Comparison of ENCODE assay signal across 8 cellular contexts in the genomic region with DNA sequence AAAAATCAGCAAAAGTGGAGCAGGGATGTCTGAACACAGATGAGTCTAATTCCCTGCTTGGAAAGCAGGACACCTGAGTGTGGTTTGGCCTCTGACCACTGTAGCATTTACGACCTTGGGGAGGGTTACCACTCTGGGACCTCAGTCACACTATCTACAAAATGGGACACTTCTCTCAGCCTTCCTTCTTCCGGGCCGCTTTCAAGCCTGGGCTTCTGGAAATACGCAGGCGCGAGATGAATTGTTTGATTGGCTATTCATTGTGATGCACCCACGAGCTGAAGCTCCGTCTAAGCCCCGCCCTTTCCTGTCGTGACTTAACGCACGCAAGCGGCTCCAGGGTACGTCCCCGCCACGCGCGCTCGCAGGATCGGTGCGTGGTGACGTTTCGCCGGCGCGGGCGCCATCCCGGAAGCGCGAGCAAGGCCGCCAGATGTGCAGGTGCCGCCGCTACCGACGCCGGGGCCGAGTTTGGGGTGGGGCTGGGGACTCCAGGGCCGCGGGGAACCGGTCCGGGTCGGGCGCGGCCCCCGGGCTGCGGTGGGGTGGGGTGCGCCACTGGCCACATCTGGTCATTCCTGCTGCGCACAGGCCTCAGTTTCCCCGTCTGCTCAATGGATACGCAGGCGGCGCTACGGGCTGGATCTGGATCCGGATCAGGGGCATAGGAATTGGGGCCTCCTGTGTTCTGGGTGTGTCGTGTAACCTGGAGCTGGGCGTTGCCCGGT. TPM values are rescaled to one million over a fixed set of nuclear protein-coding genes. Genes with fewer than 3 reads are reported as not detected.
DNase-seq lines count a peak whose midpoint lies in the region; ATAC-seq and TF ChIP-seq lines count a peak whose summit lies in the region.

A gene with protein sequence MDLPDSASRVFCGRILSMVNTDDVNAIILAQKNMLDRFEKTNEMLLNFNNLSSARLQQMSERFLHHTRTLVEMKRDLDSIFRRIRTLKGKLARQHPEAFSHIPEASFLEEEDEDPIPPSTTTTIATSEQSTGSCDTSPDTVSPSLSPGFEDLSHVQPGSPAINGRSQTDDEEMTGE (plus strand): TSS at position 397 of the 728 bp plus-strand sequence. CDS start 4,187 bp downstream, outside the sequence.

- peak within 1 kb of the TSS; percentile 98 for H3K9ac ChIP-seq in muscle layer of colon (ENCODE audit: low read length)

- H3K27me3 ChIP-seq in Panc1 (ENCODE audit: control insufficient read depth, insufficient read depth, low read length): no peaks in the 10 kb centered on the region
- no peaks in the 10 kb centered on the region for H3K27me3 ChIP-seq in muscle layer of colon (ENCODE audit: control insufficient read depth in 1 of 2, insufficient read depth in 2 of 2, low read length in 2 of 2)

- CTCF ChIA-PET in Panc1 (lab: Charles Lee): no interaction called here

- H3K9me3 ChIP-seq in Panc1 (ENCODE audit: control insufficient read depth, insufficient read depth, low read depth, low read length) (no peaks in the 10 kb centered on the region), muscle layer of colon (ENCODE audit: low read length) (no peaks in the 10 kb centered on the region)

- peak; percentile 68 for ATAC-seq in GM21717 (IDR thresholded peaks at IDR 0.05; ENCODE audit: unreplicated experiment)
- ATAC-seq in Panc1: peak; percentile 99
- ATAC-seq in activated T-cell treated with anti-CD3 and anti-CD28 coated beads, Interleukin-2, amount 50 U/mL, for 4 hours: peak; percentile 99
- ATAC-seq in esophagus mucosa: peak; percentile 99

- DNase-seq in DMS153 treated with DMSO at 0.1 percent for 48 hours (lab: John Stamatoyannopoulos, UW; ENCODE audit: unreplicated experiment) (peak; percentile 87), KG1 (lab: John Stamatoyannopoulos, UW) (peak; percentile 97), Panc1 (ENCODE audit: low read depth, low spot score) (peak; percentile 87)
- DNase-seq in activated T-cell treated with anti-CD3 and anti-CD28 coated beads, Interleukin-2, amount 50 U/mL, for 4 hours: peak; percentile 97
- DNase-seq in stimulated activated CD8-positive, alpha-beta memory T cell treated with anti-CD3 and anti-CD28 coated beads, Interleukin-7, amount 100 ng/mL, for 24 hours (ENCODE audit: low read depth): peak; percentile 96

- peaks cover 16% of the 10 kb centered on the region for H3K4me1 Mint-ChIP-seq in activated T-cell treated with anti-CD3 and anti-CD28 coated beads, Interleukin-2, amount 50 U/mL, for 4 hours (ENCODE audit: low read depth)

- peaks cover 6% of the 10 kb centered on the region for H3K36me3 Mint-ChIP-seq in activated T-cell treated with anti-CD3 and anti-CD28 coated beads, Interleukin-2, amount 50 U/mL, for 4 hours (ENCODE audit: insufficient read depth)

- in situ Hi-C loops in Panc1 (cut with HindIII; ENCODE audit: low pct_unique_long_range_greater_than_20kb, low sequenced_read_pairs): no loop called here

- no peaks in the 10 kb centered on the region for H3K27me3 Mint-ChIP-seq in activated T-cell treated with anti-CD3 and anti-CD28 coated beads, Interleukin-2, amount 50 U/mL, for 4 hours (ENCODE audit: low read depth)

- peak within 1 kb of the TSS; percentile 95 for H3K4me3 Mint-ChIP-seq in activated T-cell treated with anti-CD3 and anti-CD28 coated beads, Interleukin-2, amount 50 U/mL, for 4 hours

- H3K4me3 ChIP-seq in Panc1 (ENCODE audit: low read depth in 2 of 2, low read length in 2 of 2) (peak within 1 kb of the TSS; percentile 89 to 94), muscle layer of colon (ENCODE audit: low read depth in 1 of 2, low read length in 2 of 2) (peak within 1 kb of the TSS; percentile 91 to 94)

- H3K4me1 ChIP-seq in Panc1 (ENCODE audit: control insufficient read depth, insufficient read depth, low read length) (0 out of 2 replicates have a peak, but pooled peaks cover 5% of the 10 kb centered on the region), muscle layer of colon (ENCODE audit: insufficient read depth, low read length) (peaks cover 9% of the 10 kb centered on the region)

- intact Hi-C loops in Panc1 (cut with micrococcal nuclease; ENCODE audit: unreplicated experiment): no loop called here

- H3K36me3 ChIP-seq in Panc1 (ENCODE audit: control insufficient read depth, insufficient read depth, low read length) (peaks cover 5% of the 10 kb centered on the region; the same call in 1 of the 2 replicates), muscle layer of colon (ENCODE audit: insufficient read depth, low read length) (peaks cover 12% of the 10 kb centered on the region)

- POLR2A ChIA-PET in Panc1 (lab: Charles Lee): interaction anchor here (0.6 to 0.7 kb wide), 3 partner anchors 118 to 224 kb away, joined by 4 to 14 read pairs (median 6); no protein-coding TSS in a partner anchor

- H3K27ac ChIP-seq in Panc1 (ENCODE audit: low read length) (peak within 1 kb of the TSS; percentile 96), muscle layer of colon (ENCODE audit: low read depth, low read length) (peak within 1 kb of the TSS; percentile 98)

- TF ChIP-seq CTCF in Panc1 (IDR thresholded peaks at IDR 0.05): no peak

- BruUV-seq in Panc1 (replicated peaks; lab: Mats Ljungman, UMichigan): no TSS peak

- no peaks in the 10 kb centered on the region for H3K9me3 Mint-ChIP-seq in activated T-cell treated with anti-CD3 and anti-CD28 coated beads, Interleukin-2, amount 50 U/mL, for 4 hours

RNA-seq across cellular contexts. Expression of the gene that starts here (rescaled TPM):
- total RNA-seq in Panc1 (2021; ENCODE audit: unreplicated experiment) (106 TPM), esophagus mucosa (60.2 TPM)
- polyA plus RNA-seq in Panc1 (2012; ENCODE audit: insufficient read length): 143 TPM
- 100 to 1,000 TPM; 112 to 129 (median 126) TPM for total RNA-seq in activated T-cell treated with anti-CD3 and anti-CD28 coated beads, Interleukin-2, amount 50 U/mL, for 4 hours

Comparison
In these comparisons a context has a peak if more than half of its experiments do, and no peak if none do; other contexts are left out.
1. Peak in every context shown above with its lines: DNase-seq, ATAC-seq, H3K4me3 ChIP-seq and H3K27ac ChIP-seq.